In the genomic region with DNA sequence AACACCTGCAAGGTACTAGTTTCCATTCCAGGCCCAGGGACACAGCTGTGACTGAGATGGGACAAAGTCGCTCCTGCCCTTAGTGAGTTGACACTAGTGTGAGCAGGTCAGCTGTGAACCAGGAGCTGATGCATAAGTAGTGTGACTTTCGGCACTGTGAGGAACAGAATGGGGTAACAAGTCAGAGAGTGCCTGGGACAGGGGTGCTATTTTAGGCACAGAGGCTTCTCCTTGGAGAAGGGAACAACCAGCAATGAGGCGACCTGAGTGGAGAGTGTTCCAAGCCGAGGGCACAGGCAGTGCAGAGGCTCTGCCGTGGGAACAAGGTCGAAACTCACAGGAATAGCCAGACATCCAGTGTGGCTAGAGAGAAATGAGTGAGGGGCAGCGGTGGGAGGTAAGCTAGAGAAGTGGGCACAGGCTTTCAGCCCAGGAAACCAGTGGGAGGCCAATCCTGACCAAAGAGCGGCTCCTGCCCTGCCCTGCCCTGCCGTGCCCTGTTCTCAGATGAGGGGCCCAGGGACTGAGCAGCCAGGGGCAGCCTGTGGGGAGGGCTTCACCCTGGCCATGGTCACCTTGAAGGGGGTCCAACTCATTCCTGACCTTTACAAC, we compare ENCODE assay signal across 20 cellular contexts. TPM values are rescaled to one million over a fixed set of nuclear protein-coding genes. Genes with fewer than 3 reads are reported as not detected.
DNase-seq lines count a peak whose midpoint lies in the region; ATAC-seq and TF ChIP-seq lines count a peak whose summit lies in the region.
"Had no signal": no experiment of that assay in that cellular context is flagged by ENCODE, and none has a peak within 500 bp of the region (broad histone marks: within the 10 kb centered on the region; RNA-seq: fewer than 3 reads in every experiment).

No MANE protein-coding gene starts in this region.

- H3K27ac Mint-ChIP-seq in stimulated activated naive CD8-positive, alpha-beta T cell treated with anti-CD3 and anti-CD28 coated beads, Interleukin-15, amount 100 ng/mL, for 72 hours = peak overlapping the region; percentile 69 to 72
- H3K27ac Mint-ChIP-seq in chondrocyte (ENCODE audit: unreplicated experiment) (no peak overlapping the region), neural progenitor cell (peak overlapping the region; percentile 7)
- H3K27ac Mint-ChIP-seq: HFFc6 had no signal

- no peaks in the 10 kb centered on the region for H3K36me3 ChIP-seq in neural progenitor cell

- no peak for ATAC-seq in stimulated activated naive CD8-positive, alpha-beta T cell treated with anti-CD3 and anti-CD28 coated beads, Interleukin-15, amount 100 ng/mL, for 72 hours
- ATAC-seq in stimulated activated naive CD8-positive, alpha-beta T cell treated with anti-CD3 and anti-CD28 coated beads, Interleukin-15, Interleukin-2, amounts not matched to agents 100 U/mL and 50 U/mL, for 24 hours = no peak
- ATAC-seq: HepG2 had no signal

- peaks cover 4% of the 10 kb centered on the region for H3K4me1 ChIP-seq in neural progenitor cell

- H3K9me3 ChIP-seq in neural progenitor cell (ENCODE audit: low read depth) = no peaks in the 10 kb centered on the region
- H3K9me3 ChIP-seq: BLaER1 treated with 17β-estradiol and CSF1 and Interleukin-3, amounts not matched to agents 10 nM and 100 nM had no signal

- no peak overlapping the region for H3K9ac ChIP-seq in neural progenitor cell
- H3K9ac ChIP-seq: KMS-11 had no signal

- no peaks in the 10 kb centered on the region for H3K27me3 ChIP-seq in neural progenitor cell
- H3K27me3 ChIP-seq: BLaER1 treated with 17β-estradiol and CSF1 and Interleukin-3, amounts not matched to agents 10 nM and 100 nM had no signal

- no peak overlapping the region for H3K4me3 Mint-ChIP-seq in stimulated activated naive CD8-positive, alpha-beta T cell treated with anti-CD3 and anti-CD28 coated beads, Interleukin-15, amount 100 ng/mL, for 72 hours
- no peak overlapping the region for H3K4me3 Mint-ChIP-seq in chondrocyte (ENCODE audit: unreplicated experiment)
- H3K4me3 Mint-ChIP-seq in neural progenitor cell = peak overlapping the region; percentile 13
- H3K4me3 Mint-ChIP-seq: HFFc6 had no signal

- DNase-seq in stimulated activated naive CD8-positive, alpha-beta T cell treated with anti-CD3 and anti-CD28 coated beads, Interleukin-15, amount 100 ng/mL, for 72 hours = no peak
- DNase-seq in stimulated activated naive CD8-positive, alpha-beta T cell treated with anti-CD3 and anti-CD28 coated beads, Interleukin-15, Interleukin-2, amounts not matched to agents 100 U/mL and 50 U/mL, for 24 hours = no peak
- DNase-seq in chondrocyte (ENCODE audit: low spot score) (peak; percentile 61), neural progenitor cell (ENCODE audit: low spot score) (no peak), NCI-H2107 treated with DMSO at 0.1 percent for 48 hours (lab: John Stamatoyannopoulos, UW; ENCODE audit: unreplicated experiment) (no peak), NCI-H345 (lab: John Stamatoyannopoulos, UW) (no peak), hypothalamus (lab: John Stamatoyannopoulos, UW) (no peak)
- DNase-seq: COR-L47, DMS 273 treated with DMSO at 0.1 percent for 48 hours, H7, HFFc6, MV-4-11, NCI-H1417, NCI-H187 treated with DMSO at 0.1 percent for 48 hours, NCI-H226, NCI-H524 treated with DMSO at 0.1 percent for 48 hours, SIG-M5 had no signal

- H3F3A ChIP-seq in neural progenitor cell (ENCODE audit: low read depth) = no peaks in the 10 kb centered on the region

- no peak for TF ChIP-seq CTCF in chondrocyte (IDR thresholded peaks at IDR 0.05)
- no peak for TF ChIP-seq CTCF in neural progenitor cell (IDR thresholded peaks at IDR 0.05)

- no peaks in the 10 kb centered on the region for H4K20me1 ChIP-seq in neural progenitor cell (ENCODE audit: low read depth)

- H3K9me3 Mint-ChIP-seq in stimulated activated naive CD8-positive, alpha-beta T cell treated with anti-CD3 and anti-CD28 coated beads, Interleukin-15, amount 100 ng/mL, for 72 hours = no peaks in the 10 kb centered on the region
- H3K9me3 Mint-ChIP-seq in chondrocyte (ENCODE audit: low read depth) = no peaks in the 10 kb centered on the region
- H3K9me3 Mint-ChIP-seq in neural progenitor cell = no peaks in the 10 kb centered on the region
- H3K9me3 Mint-ChIP-seq: HFFc6 had no signal

- no peaks in the 10 kb centered on the region for H3K79me2 ChIP-seq in neural progenitor cell (ENCODE audit: low read depth)

- H3K36me3 Mint-ChIP-seq in chondrocyte (ENCODE audit: low read depth) = no peaks in the 10 kb centered on the region
- H3K36me3 Mint-ChIP-seq in neural progenitor cell = no peaks in the 10 kb centered on the region

- H2AFZ ChIP-seq in neural progenitor cell (replicated peaks) = no peak overlapping the region

- H3K4me3 ChIP-seq in neural progenitor cell = no peak overlapping the region
- H3K4me3 ChIP-seq: BLaER1 treated with 17β-estradiol and CSF1 and Interleukin-3, amounts not matched to agents 10 nM and 100 nM had no signal

- no peaks in the 10 kb centered on the region for H3K4me1 Mint-ChIP-seq in stimulated activated naive CD8-positive, alpha-beta T cell treated with anti-CD3 and anti-CD28 coated beads, Interleukin-15, amount 100 ng/mL, for 72 hours
- H3K4me1 Mint-ChIP-seq in chondrocyte (ENCODE audit: low read depth) (no peaks in the 10 kb centered on the region), neural progenitor cell (peaks cover 5% of the 10 kb centered on the region)

- no peak overlapping the region for H3K27ac ChIP-seq in neural progenitor cell
- H3K27ac ChIP-seq: BLaER1 treated with 17β-estradiol and CSF1 and Interleukin-3, amounts not matched to agents 10 nM and 100 nM; KMS-11 had no signal

- no peaks in the 10 kb centered on the region for H3K27me3 Mint-ChIP-seq in stimulated activated naive CD8-positive, alpha-beta T cell treated with anti-CD3 and anti-CD28 coated beads, Interleukin-15, amount 100 ng/mL, for 72 hours
- no peaks in the 10 kb centered on the region for H3K27me3 Mint-ChIP-seq in chondrocyte (ENCODE audit: low read depth)
- H3K27me3 Mint-ChIP-seq in neural progenitor cell (ENCODE audit: insufficient read depth, low read depth) = peaks cover 11% of the 10 kb centered on the region

- H3K4me2 ChIP-seq in neural progenitor cell = no peak overlapping the region
- H3K4me2 ChIP-seq: BLaER1 treated with 17β-estradiol and CSF1 and Interleukin-3, amounts not matched to agents 10 nM and 100 nM; KMS-11 had no signal

RNA-seq across cellular contexts. Expression of a gene that starts 14.2 kb away (rescaled TPM):
- total RNA-seq in chondrocyte (5.0 to 9.4 TPM (median 5.4 TPM) in 3 replicates), neural progenitor cell (ENCODE audit: low replicate concordance) (0.80 and 2.1 TPM in 2 replicates)

RNA-seq across cellular contexts. Expression of a gene that starts 42.7 kb away (rescaled TPM):
- total RNA-seq in chondrocyte (4.8 to 9.8 TPM (median 5.0 TPM) in 3 replicates), neural progenitor cell (ENCODE audit: low replicate concordance) (4.2 and 10.1 TPM in 2 replicates)

RNA-seq across cellular contexts. Expression of a gene that starts 51.9 kb away (rescaled TPM):
- total RNA-seq in chondrocyte (73.0 to 74.9 TPM (median 74.7 TPM) in 3 replicates), neural progenitor cell (ENCODE audit: low replicate concordance) (45.4 and 49.2 TPM in 2 replicates)
